8 cellular contexts compared by ENCODE assay signal in genomic region chr11:130002352-130002845, GRCh38. TPM values are rescaled to one million over a fixed set of nuclear protein-coding genes. Genes with fewer than 3 reads are reported as not detected.
A peak's percentile ranks its signal among the peaks of the same experiment; 100 is the strongest.
DNase-seq lines count a peak whose midpoint lies in the region; ATAC-seq and TF ChIP-seq lines count a peak whose summit lies in the region.

Gene PRDM10 (minus strand): TSS chr11:130002835. CDS start chr11:129960964, 41,871 bp downstream.

- no peaks in the 10 kb centered on the region for H3K9me3 Mint-ChIP-seq in activated CD4-positive, alpha-beta T cell treated with anti-CD3 and anti-CD28 coated beads for 36 hours (ENCODE audit: low read depth)

- H3K27me3 Mint-ChIP-seq in activated CD4-positive, alpha-beta T cell treated with anti-CD3 and anti-CD28 coated beads for 36 hours, result no peaks in the 10 kb centered on the region

- H3K4me3 Mint-ChIP-seq in activated CD4-positive, alpha-beta T cell treated with anti-CD3 and anti-CD28 coated beads for 36 hours, result peak within 1 kb of the TSS; percentile 90

- no peak for TF ChIP-seq CTCF in AG04450 (IDR thresholded peaks at IDR 0.05; ENCODE audit: low read depth, low read length)

- intact Hi-C loops in activated CD4-positive, alpha-beta T cell treated with anti-CD3 and anti-CD28 coated beads for 36 hours (cut with DNase I, micrococcal nuclease), result loop anchor here (1.0 to 10.0 kb wide), 12 partner anchors 42 to 1718 kb away; partner anchors contain the start of genes APLP2 (in 2 of the 2), SNX19 (in 2 of the 2), ZBTB44 (in 2 of the 2) and NFRKB (in 1 of the 2)
- intact Hi-C loops in left colon (cut with DNase I, micrococcal nuclease), result loop anchor here in 1 of 2 donors (10.0 kb wide), 1 partner anchor 72 kb away; no protein-coding TSS in a partner anchor

- H3K4me1 Mint-ChIP-seq in activated CD4-positive, alpha-beta T cell treated with anti-CD3 and anti-CD28 coated beads for 36 hours, result peaks cover 33% of the 10 kb centered on the region

- H3K4me3 ChIP-seq in AG04450 (ENCODE audit: low read depth, low read length), result peak within 1 kb of the TSS; percentile 75

- CTCF ChIA-PET in AG04450 (lab: Charles Lee), result interaction anchor here (0.6 to 1.2 kb wide), 4 partner anchors 12 to 130 kb away, joined by 3 to 9 read pairs (median 6); no protein-coding TSS in a partner anchor
- CTCF ChIA-PET in activated CD4-positive, alpha-beta T cell treated with anti-CD3 and anti-CD28 coated beads for 36 hours (lab: Charles Lee), result interaction anchor here (0.5 to 1.2 kb wide), 6 partner anchors 8 to 307 kb away, joined by 3 to 4 read pairs (median 3); no protein-coding TSS in a partner anchor

- no peaks in the 10 kb centered on the region for H3K9me3 ChIP-seq in AG04450 (ENCODE audit: control insufficient read depth, insufficient read depth, low read length)

- peak within 1 kb of the TSS; percentile 100 for H3K27ac Mint-ChIP-seq in activated CD4-positive, alpha-beta T cell treated with anti-CD3 and anti-CD28 coated beads for 36 hours

- H3K27ac ChIP-seq in AG04450 (ENCODE audit: low read depth, low read length) (peak within 1 kb of the TSS; percentile 99), cingulate gyrus (ENCODE audit: low read depth, low read length) (peak within 1 kb of the TSS; percentile 100)

- POLR2A ChIA-PET in AG04450 (lab: Yijun Ruan, JAX), result interaction anchor here (0.6 to 2.7 kb wide), 22 partner anchors 10 to 1524 kb away, joined by 3 to 19 read pairs (median 4); partner anchors contain the start of gene APLP2
- POLR2A ChIA-PET in activated CD4-positive, alpha-beta T cell treated with anti-CD3 and anti-CD28 coated beads for 36 hours (lab: Charles Lee), result interaction anchor here (0.5 to 0.7 kb wide), 2 partner anchors 720 to 1681 kb away, joined by 3 to 4 read pairs; no protein-coding TSS in a partner anchor

- peaks cover 4% of the 10 kb centered on the region for H3K36me3 Mint-ChIP-seq in activated CD4-positive, alpha-beta T cell treated with anti-CD3 and anti-CD28 coated beads for 36 hours (ENCODE audit: low read depth)

- H3K27me3 ChIP-seq in AG04450 (ENCODE audit: control insufficient read depth, insufficient read depth, low read length), result no peaks in the 10 kb centered on the region

- peak; percentile 54 for ATAC-seq in GM18907 (IDR thresholded peaks at IDR 0.05; ENCODE audit: unreplicated experiment)
- ATAC-seq in HG03135 (IDR thresholded peaks at IDR 0.05; ENCODE audit: unreplicated experiment), result peak; percentile 49
- peak; percentile 72 for ATAC-seq in activated CD4-positive, alpha-beta T cell treated with anti-CD3 and anti-CD28 coated beads for 36 hours
- peak; percentile 68 for ATAC-seq in left colon

- DNase-seq in AG04450 (ENCODE audit: low read depth, low spot score) (peak; percentile 79), NCI-H345 treated with DMSO at 0.1 percent for 48 hours (lab: John Stamatoyannopoulos, UW; ENCODE audit: unreplicated experiment) (peak; percentile 97), left colon (peak; percentile 93 to 95)
- peak; percentile 94 for DNase-seq in activated CD4-positive, alpha-beta T cell treated with anti-CD3 and anti-CD28 coated beads for 36 hours
- peak; percentile 88 to 93 for DNase-seq in stimulated activated CD4-positive, alpha-beta T cell treated with anti-CD3 and anti-CD28 coated beads, Interleukin-2, amount 100 ng/mL, for 24 hours

RNA-seq across cellular contexts. Expression of gene PRDM10, which starts in this region (rescaled TPM):
- 3.9 and 4.7 TPM in 2 replicates for polyA plus RNA-seq in AG04450 (2011; rRNA removed)
- 10.9 and 20.2 TPM in 2 replicates for polyA minus RNA-seq in AG04450 (2011; rRNA and poly(A)+ RNA removed)
- 10 to 100 TPM; 15.4 to 17.3 TPM for total RNA-seq in activated CD4-positive, alpha-beta T cell treated with anti-CD3 and anti-CD28 coated beads for 36 hours
- 10 to 100 TPM; 11.8 to 12.1 TPM for total RNA-seq in left colon

Comparison
In these comparisons a context has a peak if more than half of its experiments do, and no peak if none do; other contexts are left out.
1. Peak in every context shown above with its lines: DNase-seq, ATAC-seq, H3K4me3 ChIP-seq and H3K27ac ChIP-seq.